ENCODE assay signal across 9 cellular contexts in the genomic region with DNA sequence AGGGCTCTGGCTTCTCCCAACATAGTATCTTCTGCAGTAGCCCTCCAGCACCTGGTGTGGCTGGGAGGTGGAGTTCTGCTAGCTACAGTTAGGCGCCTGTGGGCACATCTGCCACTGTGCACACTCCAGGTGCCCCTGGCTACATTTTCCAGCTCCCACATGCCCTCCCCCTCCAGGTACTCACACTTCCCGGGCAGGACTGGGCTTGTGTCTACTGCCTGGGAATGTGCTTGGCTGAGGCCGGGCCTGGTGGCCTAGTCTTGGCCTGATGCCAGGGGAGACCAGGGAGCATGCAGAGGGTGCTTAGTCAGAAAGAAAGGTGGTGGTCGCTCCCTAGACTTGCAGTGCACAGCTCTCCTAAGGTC. TPM values are rescaled to one million over a fixed set of nuclear protein-coding genes. Genes with fewer than 3 reads are reported as not detected.
DNase-seq lines count a peak whose midpoint lies in the region; FAIRE-seq and TF ChIP-seq lines count a peak whose summit lies in the region.
"Had no signal": no experiment of that assay in that cellular context is flagged by ENCODE, and none has a peak within 500 bp of the region (broad histone marks: within the 10 kb centered on the region; RNA-seq: fewer than 3 reads in every experiment).

No MANE protein-coding gene starts in this region.

- no peak overlapping the region for H3K27ac Mint-ChIP-seq in CD14-positive monocyte

- TF ChIP-seq CTCF in A673 (conservative IDR thresholded peaks at IDR 0.05; ENCODE audit: low read depth, low read length): no peak
- TF ChIP-seq CTCF in adrenal gland (IDR thresholded peaks at IDR 0.05): no peak
- no peak for TF ChIP-seq CTCF in D721Med (IDR thresholded peaks at IDR 0.05; ENCODE audit: insufficient read depth, missing control alignments)
- no peak for TF ChIP-seq CTCF in CD14-positive monocyte (IDR thresholded peaks at IDR 0.05)

- peaks cover 0 to 4% (median 0%) of the 10 kb centered on the region in 7 donors for H3K9me3 Mint-ChIP-seq in CD14-positive monocyte

- FAIRE-seq in D721Med (lab: Jason Lieb, UNC): no peak
- FAIRE-seq: TTC549 had no signal

- intact Hi-C loops in A673 (cut with micrococcal nuclease; ENCODE audit: unreplicated experiment): no loop called here
- intact Hi-C loops in adrenal gland (cut with DNase I): no loop called here
- intact Hi-C loops in CD14-positive monocyte (cut with micrococcal nuclease): no loop called here

- no peak for DNase-seq in A673 (ENCODE audit: low spot score)
- DNase-seq in NCI-H1105 (lab: John Stamatoyannopoulos, UW): peak; percentile 100
- peak in 3 of 7 donors; percentile 58 to 71 (median 66) for DNase-seq in adrenal gland
- DNase-seq in kidney tubule cell (ENCODE audit: low spot score): peak; percentile 88
- DNase-seq in activated CD4-positive, CD25-positive, alpha-beta regulatory T cell treated with anti-CD3 and anti-CD28 coated beads, Interleukin-2, amount 50 U/mL, for 72 hours: no peak
- DNase-seq in D721Med (ENCODE audit: insufficient read length, low spot score): no peak
- no peak for DNase-seq in activated CD8-positive, alpha-beta memory T cell treated with anti-CD3 and anti-CD28 coated beads, Interleukin-2, amount 50 U/mL, for 4 hours
- no peak for DNase-seq in CD14-positive monocyte (ENCODE audit: low spot score)

- no peak overlapping the region for H3K4me3 Mint-ChIP-seq in CD14-positive monocyte

- POLR2A ChIA-PET in A673 (lab: Charles Lee; ENCODE audit: low non-redundant PET): no interaction called here

- TF ChIP-seq POLR2A in adrenal gland (IDR thresholded peaks at IDR 0.05): no peak

- H3K36me3 ChIP-seq in A673 (ENCODE audit: insufficient read depth, low read length, poor library complexity, severe bottlenecking) (peaks cover 11% of the 10 kb centered on the region), adrenal gland (replicated peaks in 1 of 2) (peaks cover 0 to 35% of the 10 kb centered on the region in 2 donors)

- H3K27me3 Mint-ChIP-seq in CD14-positive monocyte (ENCODE audit: low read depth in 3 of 3): peaks cover 14 to 25% (median 24%) of the 10 kb centered on the region in 3 donors

- WGBS in adrenal gland, 4 donors: 38 to 58% (median 46%) methylated on average over 4 of the region's 4 CpGs

- no peaks in the 10 kb centered on the region for H3K36me3 Mint-ChIP-seq in CD14-positive monocyte

- H3K27me3 ChIP-seq in A673 (replicated peaks; ENCODE audit: insufficient read depth, low read depth, low read length, poor library complexity) (no peaks in the 10 kb centered on the region), adrenal gland (no peaks in the 10 kb centered on the region)

- BruUV-seq in A673 (replicated peaks; lab: Mats Ljungman, UMichigan): no TSS peak

- peaks cover 24% of the 10 kb centered on the region for H3K4me1 Mint-ChIP-seq in CD14-positive monocyte

- peaks cover 49% of the 10 kb centered on the region for H3K4me1 ChIP-seq in A673 (ENCODE audit: insufficient read depth, low read length, poor library complexity, severe bottlenecking)
- peaks cover 36 to 59% of the 10 kb centered on the region in 2 donors for H3K4me1 ChIP-seq in adrenal gland (replicated peaks in 1 of 2)

- no peaks in the 10 kb centered on the region for H3K9me3 ChIP-seq in A673 (ENCODE audit: low read depth, low read length, poor library complexity, severe bottlenecking)
- H3K9me3 ChIP-seq in adrenal gland (replicated peaks in 1 of 3): no peaks in the 10 kb centered on the region

- H3K4me3 ChIP-seq in A673 (ENCODE audit: low read depth, low read length, poor library complexity, severe bottlenecking) (no peak overlapping the region), adrenal gland (no peak overlapping the region)

- H3K27ac ChIP-seq in A673 (ENCODE audit: low read depth, low read length, poor library complexity, severe bottlenecking) (peak overlapping the region; percentile 39), adrenal gland (peak overlapping the region in 4 of 5 donors; percentile 70 to 91 (median 81))

- CTCF ChIA-PET in A673 (lab: Charles Lee): no interaction called here

RNA-seq across cellular contexts. Expression of gene PHLDB1, which starts 15.9 kb away (rescaled TPM):
- total RNA-seq in A673 (2021) (48.7 and 58.7 TPM in 2 replicates), adrenal gland (100 to 1,000 TPM in 2 of 8 donors, 10 to 100 TPM in 6; 53.0 to 140 (median 80.2) TPM)
- polyA plus RNA-seq in adrenal gland (100 to 1,000 TPM in 2 of 3 donors, 10 to 100 TPM in 1; 57.0 to 207 (median 103) TPM), CD14-positive monocyte (not detected)

RNA-seq across cellular contexts. Expression of gene ARCN1, which starts 51.1 kb away (rescaled TPM):
- total RNA-seq in A673 (2021) (217 and 220 TPM in 2 replicates), adrenal gland (100 to 1,000 TPM in 4 of 8 donors, 10 to 100 TPM in 4; 81.9 to 254 (median 105) TPM)
- polyA plus RNA-seq in adrenal gland (100 to 1,000 TPM in 1 of 3 donors, 10 to 100 TPM in 2; 42.6 to 274 (median 54.5) TPM), CD14-positive monocyte (100 to 1,000 TPM in 1 of 2 donors, 10 to 100 TPM in 1; 79.7 to 101 TPM)

RNA-seq across cellular contexts. Expression of gene TREH, which starts 56.2 kb away (rescaled TPM):
- total RNA-seq in A673 (2021) (not detected in 2 replicates), adrenal gland (not detected)
- polyA plus RNA-seq in adrenal gland (1 to 10 TPM in 2 of 3 donors, not detected in 1; 3.0 to 5.1 TPM), CD14-positive monocyte (not detected)

RNA-seq across cellular contexts. Expression of gene IFT46, which starts 57.5 kb away (rescaled TPM):
- total RNA-seq in A673 (2021) (34.3 and 34.6 TPM in 2 replicates), adrenal gland (10 to 100 TPM; 13.8 to 43.6 (median 25.7) TPM)
- polyA plus RNA-seq in adrenal gland (10 to 100 TPM; 29.6 to 39.9 (median 31.4) TPM), CD14-positive monocyte (1 to 10 TPM; 2.8 to 4.8 TPM)

Comparison
In these comparisons a context has a peak if more than half of its experiments do, and no peak if none do; other contexts are left out.
1. DNase-seq: peak in NCI-H1105 (single experiment) and kidney tubule cell (single experiment); none in A673 (single experiment), activated CD4-positive, CD25-positive, alpha-beta regulatory T cell treated with anti-CD3 and anti-CD28 coated beads, Interleukin-2, amount 50 U/mL, for 72 hours (single experiment), D721Med (single experiment), activated CD8-positive, alpha-beta memory T cell treated with anti-CD3 and anti-CD28 coated beads, Interleukin-2, amount 50 U/mL, for 4 hours (single experiment) and CD14-positive monocyte (single experiment).